ENCODE assay signal across 8 cellular contexts in genomic region chr2:176638167-176639015, GRCh38.
A peak's percentile ranks its signal among the peaks of the same experiment; 100 is the strongest.
DNase-seq lines count a peak whose midpoint lies in the region; ATAC-seq and TF ChIP-seq lines count a peak whose summit lies in the region.

No MANE protein-coding gene starts in this region.

- peak; percentile 91 for ATAC-seq in Right ventricle myocardium inferior
- peak; percentile 82 for ATAC-seq in HG03025 (IDR thresholded peaks at IDR 0.05; ENCODE audit: low FRiP score, unreplicated experiment)

- peak; percentile 70 for TF ChIP-seq CTCF in choroid plexus epithelial cell (conservative IDR thresholded peaks at IDR 0.05; ENCODE audit: low read depth, low read length)

- intact Hi-C loops in Right ventricle myocardium inferior (cut with DNase I) (loop anchor here (1.0 to 5.0 kb wide), 3 partner anchors 181 to 512 kb away; no protein-coding TSS in a partner anchor), cardiac septum (cut with DNase I) (loop anchor here (2.0 to 5.0 kb wide), 6 partner anchors 86 to 512 kb away; no protein-coding TSS in a partner anchor)

- DNase-seq in Right ventricle myocardium inferior (ENCODE audit: missing footprints): peak; percentile 76
- no peak for DNase-seq in cardiac septum (ENCODE audit: low spot score)
- DNase-seq in NCI-H2107 treated with DMSO at 0.1 percent for 48 hours (lab: John Stamatoyannopoulos, UW; ENCODE audit: unreplicated experiment): peak; percentile 31
- peak; percentile 28 to 50 for DNase-seq in activated CD4-positive, alpha-beta T cell treated with anti-CD3 and anti-CD28 coated beads for 24 hours (ENCODE audit: low read depth in 2 of 2)
- peak; percentile 61 for DNase-seq in choroid plexus epithelial cell (ENCODE audit: low read depth)
- DNase-seq in left kidney (ENCODE audit: low read depth, low spot score): peak; percentile 89
- DNase-seq in stimulated activated CD4-positive, alpha-beta T cell treated with anti-CD3 and anti-CD28 coated beads, Interleukin-2, amount 100 ng/mL, for 24 hours: peak; percentile 57 to 73

- peak overlapping the region; percentile 64 for H3K4me3 ChIP-seq in choroid plexus epithelial cell (ENCODE audit: low read depth, low read length)
